Comparison of ENCODE assay signal across 2 cellular contexts in the genomic region with DNA sequence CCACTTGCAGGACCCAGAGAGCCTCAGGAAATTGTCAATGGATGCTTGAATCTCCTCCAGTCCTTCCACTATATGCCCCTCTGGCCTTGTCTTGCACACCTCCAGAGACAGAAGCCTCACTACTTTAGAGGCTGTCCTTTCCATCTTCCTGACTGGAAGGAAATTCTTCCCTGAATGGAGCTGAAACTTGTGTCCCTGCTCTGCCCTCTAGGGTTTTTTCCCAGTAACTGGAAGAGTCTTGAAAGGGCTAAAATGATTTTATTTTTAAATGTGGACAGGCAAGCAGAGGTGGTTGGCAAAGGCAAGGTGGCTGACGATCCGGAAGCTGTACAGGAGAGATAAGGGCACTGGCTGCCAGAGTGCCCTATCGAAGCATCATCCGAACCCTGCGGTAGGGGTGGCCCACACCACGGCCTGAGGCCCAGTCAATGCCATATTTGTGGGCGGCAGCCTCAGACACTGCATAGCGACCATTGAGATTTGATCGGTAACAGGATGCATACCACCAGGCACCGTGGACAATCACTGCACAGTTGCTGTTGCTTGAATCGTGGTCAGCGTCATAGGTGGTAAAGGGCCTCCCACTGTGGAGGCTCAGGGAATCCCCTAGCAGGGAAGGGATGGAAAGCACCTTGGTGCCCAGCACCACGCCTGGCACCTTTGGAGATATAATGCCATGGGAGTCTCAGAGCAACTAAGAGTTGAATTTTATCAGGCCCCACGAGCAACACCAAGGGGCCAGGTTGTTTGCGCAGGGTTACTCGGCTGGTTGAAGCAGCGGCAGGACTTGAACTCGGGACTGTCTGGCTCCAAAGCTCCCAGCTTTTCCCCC.
TF ChIP-seq lines count a peak whose summit lies in the region.

No MANE protein-coding gene starts in this region.

TF ChIP-seq in SK-N-SH, 30 proteins besides CTCF, POLR2A, EP300 and RAD21 (continued from another document):
- no peak for TF ChIP-seq USF1 (IDR thresholded peaks at IDR 0.05; ENCODE audit: borderline replicate concordance, low read depth)

TF ChIP-seq in SK-N-SH treated with all-trans-retinoic acid at 6 μM for 48 hours, 23 proteins besides CTCF, POLR2A, EP300 and RAD21 (continued from another document):
- TF ChIP-seq SNAI2 (CRISPR knock-in tag; IDR thresholded peaks at IDR 0.05) (no peak), ZFP30 (CRISPR knock-in tag; IDR thresholded peaks at IDR 0.05) (no peak), ESRRG (CRISPR knock-in tag; IDR thresholded peaks at IDR 0.05) (no peak), PPARA (CRISPR knock-in tag; IDR thresholded peaks at IDR 0.05; ENCODE audit: borderline replicate concordance) (no peak), ZNF565 (CRISPR knock-in tag; conservative IDR thresholded peaks at IDR 0.05; ENCODE audit: low read depth) (no peak), ARNTL (CRISPR knock-in tag; IDR thresholded peaks at IDR 0.05; ENCODE audit: borderline replicate concordance, low read depth) (no peak), ZNF8 (CRISPR knock-in tag; IDR thresholded peaks at IDR 0.05) (no peak), OSR1 (CRISPR knock-in tag; IDR thresholded peaks at IDR 0.05) (no peak), ZNF70 (CRISPR knock-in tag; IDR thresholded peaks at IDR 0.05) (no peak), CSDC2 (CRISPR knock-in tag; IDR thresholded peaks at IDR 0.05) (no peak), ISL1 (CRISPR knock-in tag; IDR thresholded peaks at IDR 0.05) (no peak), GLIS3 (CRISPR knock-in tag; IDR thresholded peaks at IDR 0.05) (no peak), PATZ1 (CRISPR knock-in tag; IDR thresholded peaks at IDR 0.05; ENCODE audit: borderline replicate concordance) (no peak)
- TF ChIP-seq, protein P1, sequence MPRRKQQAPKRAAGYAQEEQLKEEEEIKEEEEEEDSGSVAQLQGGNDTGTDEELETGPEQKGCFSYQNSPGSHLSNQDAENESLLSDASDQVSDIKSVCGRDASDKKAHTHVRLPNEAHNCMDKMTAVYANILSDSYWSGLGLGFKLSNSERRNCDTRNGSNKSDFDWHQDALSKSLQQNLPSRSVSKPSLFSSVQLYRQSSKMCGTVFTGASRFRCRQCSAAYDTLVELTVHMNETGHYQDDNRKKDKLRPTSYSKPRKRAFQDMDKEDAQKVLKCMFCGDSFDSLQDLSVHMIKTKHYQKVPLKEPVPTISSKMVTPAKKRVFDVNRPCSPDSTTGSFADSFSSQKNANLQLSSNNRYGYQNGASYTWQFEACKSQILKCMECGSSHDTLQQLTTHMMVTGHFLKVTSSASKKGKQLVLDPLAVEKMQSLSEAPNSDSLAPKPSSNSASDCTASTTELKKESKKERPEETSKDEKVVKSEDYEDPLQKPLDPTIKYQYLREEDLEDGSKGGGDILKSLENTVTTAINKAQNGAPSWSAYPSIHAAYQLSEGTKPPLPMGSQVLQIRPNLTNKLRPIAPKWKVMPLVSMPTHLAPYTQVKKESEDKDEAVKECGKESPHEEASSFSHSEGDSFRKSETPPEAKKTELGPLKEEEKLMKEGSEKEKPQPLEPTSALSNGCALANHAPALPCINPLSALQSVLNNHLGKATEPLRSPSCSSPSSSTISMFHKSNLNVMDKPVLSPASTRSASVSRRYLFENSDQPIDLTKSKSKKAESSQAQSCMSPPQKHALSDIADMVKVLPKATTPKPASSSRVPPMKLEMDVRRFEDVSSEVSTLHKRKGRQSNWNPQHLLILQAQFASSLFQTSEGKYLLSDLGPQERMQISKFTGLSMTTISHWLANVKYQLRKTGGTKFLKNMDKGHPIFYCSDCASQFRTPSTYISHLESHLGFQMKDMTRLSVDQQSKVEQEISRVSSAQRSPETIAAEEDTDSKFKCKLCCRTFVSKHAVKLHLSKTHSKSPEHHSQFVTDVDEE (CRISPR knock-in tag; IDR thresholded peaks at IDR 0.05) = no peak
- TF ChIP-seq, protein P2, sequence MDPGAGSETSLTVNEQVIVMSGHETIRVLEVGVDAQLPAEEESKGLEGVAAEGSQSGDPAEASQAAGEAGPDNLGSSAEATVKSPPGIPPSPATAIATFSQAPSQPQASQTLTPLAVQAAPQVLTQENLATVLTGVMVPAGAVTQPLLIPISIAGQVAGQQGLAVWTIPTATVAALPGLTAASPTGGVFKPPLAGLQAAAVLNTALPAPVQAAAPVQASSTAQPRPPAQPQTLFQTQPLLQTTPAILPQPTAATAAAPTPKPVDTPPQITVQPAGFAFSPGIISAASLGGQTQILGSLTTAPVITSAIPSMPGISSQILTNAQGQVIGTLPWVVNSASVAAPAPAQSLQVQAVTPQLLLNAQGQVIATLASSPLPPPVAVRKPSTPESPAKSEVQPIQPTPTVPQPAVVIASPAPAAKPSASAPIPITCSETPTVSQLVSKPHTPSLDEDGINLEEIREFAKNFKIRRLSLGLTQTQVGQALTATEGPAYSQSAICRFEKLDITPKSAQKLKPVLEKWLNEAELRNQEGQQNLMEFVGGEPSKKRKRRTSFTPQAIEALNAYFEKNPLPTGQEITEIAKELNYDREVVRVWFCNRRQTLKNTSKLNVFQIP (CRISPR knock-in tag; IDR thresholded peaks at IDR 0.05; ENCODE audit: borderline replicate concordance, low read depth) = no peak
TF ChIP-seq in SK-N-SH treated with all-trans-retinoic acid at 6 μM for 48 hours: peak in this region for 0.
